ENCODE assay signal across 8 cellular contexts in the genomic region with DNA sequence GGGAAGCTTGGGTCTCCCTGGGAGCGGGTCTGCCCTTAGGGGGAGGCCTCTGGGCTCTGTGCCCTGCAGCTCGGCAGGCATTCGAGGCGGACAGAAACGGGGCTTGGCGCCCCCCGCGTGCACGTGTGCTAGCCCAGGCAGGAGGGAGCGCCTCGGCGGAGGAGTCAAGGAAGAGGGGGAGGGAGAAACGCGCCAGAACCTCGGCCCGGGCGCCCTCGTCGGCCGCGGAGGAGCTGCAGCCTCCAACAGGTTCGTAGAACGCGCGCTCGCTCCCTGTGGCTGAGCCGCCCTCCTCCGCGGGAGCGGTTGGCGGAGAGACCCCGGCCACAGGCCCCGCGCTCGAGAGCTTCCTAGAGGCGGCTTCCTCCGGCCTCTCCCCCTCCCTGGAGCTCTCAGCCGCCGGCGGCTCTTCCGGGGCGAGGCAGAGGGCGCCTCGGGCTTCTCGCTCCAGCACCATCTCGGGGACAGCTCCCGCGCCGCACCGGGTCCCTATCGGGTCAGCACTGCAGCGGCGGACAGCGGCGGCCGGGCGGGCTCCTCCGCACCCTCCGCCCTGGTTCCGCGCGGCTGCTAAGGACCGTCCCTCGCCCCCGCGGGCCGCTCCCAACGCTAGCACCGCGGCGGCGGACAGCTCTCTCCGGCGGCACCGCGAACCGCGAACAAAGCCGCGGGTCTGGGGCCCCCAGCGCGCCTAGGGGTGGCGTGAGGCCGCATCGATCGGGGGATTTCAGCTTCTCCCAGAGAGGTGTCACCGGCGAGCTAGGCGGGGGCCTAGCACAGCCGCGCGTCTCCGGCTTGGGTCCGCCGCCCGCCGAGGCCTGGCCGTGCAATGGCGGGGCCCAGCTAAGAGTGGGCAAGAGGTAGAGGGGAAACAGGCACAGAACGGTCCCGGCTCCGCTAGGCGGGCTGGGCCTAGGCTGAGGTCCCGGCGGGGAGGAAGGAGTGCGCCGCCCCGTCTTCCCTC.
DNase-seq lines count a peak whose midpoint lies in the region; ATAC-seq and TF ChIP-seq lines count a peak whose summit lies in the region.

No MANE protein-coding gene starts in this region.

- H3K4me3 ChIP-seq in MM.1S (ENCODE audit: low read length): no peak overlapping the region; the same call in 1 of the 2 replicates
- H3K4me3 ChIP-seq in brain microvascular endothelial cell (ENCODE audit: low read depth, low read length): peak overlapping the region; percentile 29
- H3K4me3 ChIP-seq in iPS-20b (ENCODE audit: low read length): peak overlapping the region; percentile 66

- POLR2A ChIA-PET in CD4-positive, alpha-beta T cell (lab: Charles Lee): interaction anchor here (0.6 kb wide), 1 partner anchor 9 kb away, joined by 3 read pairs; no protein-coding TSS in a partner anchor

- intact Hi-C loops in CD4-positive, alpha-beta T cell (cut with DNase I, micrococcal nuclease): loop anchor here in 1 of 2 experiments (10.0 kb wide), 1 partner anchor 98 kb away; no protein-coding TSS in a partner anchor

- H3K9ac ChIP-seq in MM.1S (ENCODE audit: low read length) (no peak overlapping the region), iPS-20b (ENCODE audit: low read depth, low read length) (no peak overlapping the region; the same call in 1 of the 2 replicates)

- H3K4me3 Mint-ChIP-seq in CD4-positive, alpha-beta T cell: no peak overlapping the region

- peaks cover 57% of the 10 kb centered on the region for H3K27me3 ChIP-seq in CD4-positive, alpha-beta T cell (ENCODE audit: control insufficient read depth, insufficient read depth, low read length)
- H3K27me3 ChIP-seq in MM.1S (replicated peaks; ENCODE audit: insufficient read depth, low read length): peaks cover 11% of the 10 kb centered on the region; the same call in 1 of the 2 replicates
- peaks cover 6% of the 10 kb centered on the region for H3K27me3 ChIP-seq in brain microvascular endothelial cell (replicated peaks)
- H3K27me3 ChIP-seq in iPS-20b (ENCODE audit: insufficient read depth, low read length): peaks cover 49% of the 10 kb centered on the region

- DNase-seq in CD4-positive, alpha-beta T cell: peak; percentile 67 to 81 (median 74)
- peak; percentile 39 for DNase-seq in MM.1S
- DNase-seq in brain microvascular endothelial cell: peak; percentile 68
- DNase-seq in stimulated activated CD4-positive, alpha-beta T cell treated with anti-CD3 and anti-CD28 coated beads, Interleukin-12 subunit alpha, Interleukin-12 subunit beta, amount 100 ng/mL, for 24 hours (ENCODE audit: low read depth in 2 of 2): peak; percentile 56 to 72
- no peak for DNase-seq in DMS153 treated with DMSO at 0.1 percent for 48 hours (lab: John Stamatoyannopoulos, UW; ENCODE audit: unreplicated experiment)

- H3K36me3 ChIP-seq in MM.1S (replicated peaks; ENCODE audit: insufficient read depth, low read length): no peaks in the 10 kb centered on the region
- no peaks in the 10 kb centered on the region for H3K36me3 ChIP-seq in brain microvascular endothelial cell (replicated peaks)
- no peaks in the 10 kb centered on the region for H3K36me3 ChIP-seq in iPS-20b (ENCODE audit: insufficient read depth, low read depth, low read length)

- no peak for TF ChIP-seq CTCF in CD4-positive, alpha-beta T cell (IDR thresholded peaks at IDR 0.05)
- TF ChIP-seq CTCF in MM.1S (IDR thresholded peaks at IDR 0.05; ENCODE audit: low read length): no peak
- TF ChIP-seq CTCF in VCaP (conservative IDR thresholded peaks at IDR 0.05): no peak
- no peak for TF ChIP-seq CTCF in brain microvascular endothelial cell (IDR thresholded peaks at IDR 0.05; ENCODE audit: low read depth, low read length, missing control alignments)

- no peaks in the 10 kb centered on the region for H3K79me2 ChIP-seq in MM.1S (ENCODE audit: low read length)

- H3F3A ChIP-seq in MM.1S (ENCODE audit: insufficient read depth, low read length): no peaks in the 10 kb centered on the region

- CTCF ChIA-PET in CD4-positive, alpha-beta T cell (lab: Charles Lee): no interaction called here

- peaks cover 7% of the 10 kb centered on the region for H3K4me1 Mint-ChIP-seq in CD4-positive, alpha-beta T cell (ENCODE audit: low read depth)

- H3K27ac ChIP-seq in CD4-positive, alpha-beta T cell (ENCODE audit: low read depth, low read length): no peak overlapping the region
- H3K27ac ChIP-seq in MM.1S (ENCODE audit: low read length): no peak overlapping the region
- peak overlapping the region; percentile 100 for H3K27ac ChIP-seq in VCaP
- no peak overlapping the region for H3K27ac ChIP-seq in brain microvascular endothelial cell
- H3K27ac ChIP-seq in iPS-20b (ENCODE audit: low read length): no peak overlapping the region

- H3K27ac Mint-ChIP-seq in CD4-positive, alpha-beta T cell: no peak overlapping the region

- ATAC-seq in CD4-positive, alpha-beta T cell (ENCODE audit: poor library complexity): peak; percentile 99
- ATAC-seq in GM21529 (IDR thresholded peaks at IDR 0.05; ENCODE audit: unreplicated experiment): peak; percentile 76

- peaks cover 4% of the 10 kb centered on the region for H3K9me3 Mint-ChIP-seq in CD4-positive, alpha-beta T cell

- H3K9me2 ChIP-seq in MM.1S (replicated peaks; ENCODE audit: insufficient read depth, low read length): no peaks in the 10 kb centered on the region

- H2AFZ ChIP-seq in MM.1S (ENCODE audit: low read length): peak overlapping the region; percentile 69; the same call in 1 of the 2 replicates

- peaks cover 81% of the 10 kb centered on the region for H3K27me3 Mint-ChIP-seq in CD4-positive, alpha-beta T cell

- no peaks in the 10 kb centered on the region for H4K20me1 ChIP-seq in MM.1S (ENCODE audit: insufficient read depth, low read length)

- in situ Hi-C loops in brain microvascular endothelial cell (cut with HindIII; ENCODE audit: low pct_ligation_motif_present, low sequenced_read_pairs): no loop called here

- H3K36me3 Mint-ChIP-seq in CD4-positive, alpha-beta T cell (ENCODE audit: low read depth): no peaks in the 10 kb centered on the region

- H3K4me2 ChIP-seq in MM.1S (ENCODE audit: low read depth, low read length): peak overlapping the region; percentile 53; the same call in 1 of the 2 replicates

- no peaks in the 10 kb centered on the region for H3K9me3 ChIP-seq in CD4-positive, alpha-beta T cell (ENCODE audit: control insufficient read depth, low read length)
- H3K9me3 ChIP-seq in MM.1S (replicated peaks; ENCODE audit: insufficient read depth, low read length) (no peaks in the 10 kb centered on the region), iPS-20b (ENCODE audit: insufficient read depth, low read depth, low read length) (no peaks in the 10 kb centered on the region)

- H3K4me1 ChIP-seq in MM.1S (ENCODE audit: low read length) (no peaks in the 10 kb centered on the region), iPS-20b (ENCODE audit: insufficient read depth, low read length) (peaks cover 9% of the 10 kb centered on the region; the same call in 1 of the 2 replicates)
